23 cellular contexts compared by ENCODE assay signal in the genomic region with DNA sequence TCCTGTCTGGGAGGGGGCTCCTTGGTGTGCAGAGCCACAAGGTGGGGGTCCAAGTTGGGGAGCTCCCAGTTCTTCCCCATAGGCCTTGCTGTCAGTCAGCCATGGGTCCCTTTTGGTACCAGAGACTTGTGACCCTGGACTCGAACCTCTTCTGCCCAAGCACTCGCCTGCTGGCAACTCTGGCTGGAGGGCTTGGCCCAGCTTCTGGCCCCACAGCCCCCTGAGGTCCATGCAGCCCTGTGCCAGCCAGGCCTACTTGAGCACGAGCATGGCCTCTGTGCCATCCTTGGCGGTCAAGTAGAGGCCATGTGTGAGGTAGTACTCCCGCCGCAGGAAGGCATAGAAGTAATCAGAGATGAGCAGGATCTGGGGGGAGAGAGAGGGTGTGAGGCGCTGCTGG. TPM values are rescaled to one million over a fixed set of nuclear protein-coding genes. Genes with fewer than 3 reads are reported as not detected.
A peak's percentile ranks its signal among the peaks of the same experiment; 100 is the strongest.
DNase-seq lines count a peak whose midpoint lies in the region; ATAC-seq and TF ChIP-seq lines count a peak whose summit lies in the region.
"Had no signal": no experiment of that assay in that cellular context is flagged by ENCODE, and none has a peak within 500 bp of the region (broad histone marks: within the 10 kb centered on the region; RNA-seq: fewer than 3 reads in every experiment).

No MANE protein-coding gene starts in this region.

- H3K9me3 ChIP-seq in CD8-positive, alpha-beta T cell (ENCODE audit: low read length), result no peaks in the 10 kb centered on the region
- H3K9me3 ChIP-seq in gastroesophageal sphincter (no peaks in the 10 kb centered on the region), right cardiac atrium (ENCODE audit: control insufficient read depth, low read length) (no peaks in the 10 kb centered on the region)
- H3K9me3 ChIP-seq: ovary, Peyer's patch, right atrium auricular region, SJSA1 had no signal

- no peak for TF ChIP-seq CTCF in CD8-positive, alpha-beta T cell (IDR thresholded peaks at IDR 0.05)
- TF ChIP-seq CTCF in gastroesophageal sphincter (IDR thresholded peaks at IDR 0.05) (no peak), coronary artery (IDR thresholded peaks at IDR 0.05) (no peak)

- no peak for DNase-seq in CD8-positive, alpha-beta T cell
- DNase-seq in coronary artery (ENCODE audit: low spot score) (no peak), right cardiac atrium (no peak)
- DNase-seq: activated CD4-positive, alpha-beta T cell treated with anti-CD3 and anti-CD28 coated beads, Interleukin-2, amount 10 ng/mL, durations not matched to agents 7 days and 5 days; activated CD8-positive, alpha-beta memory T cell treated with anti-CD3 and anti-CD28 coated beads, Interleukin-2, amount 50 U/mL, for 4 hours; activated effector memory CD4-positive, alpha-beta T cell treated with anti-CD3 and anti-CD28 coated beads, Interleukin-2, amount 50 U/mL, for 16 hours; H7; NCI-H1105 treated with DMSO at 0.1 percent for 48 hours; NCI-H2081 treated with DMSO at 0.1 percent for 48 hours; NCI-H510A; NK-92 treated with Interleukin-12 subunit alpha and Interleukin-12 subunit beta, amount 100 ng/mL, for 24 hours had no signal

- no peak overlapping the region for H3K27ac ChIP-seq in CD8-positive, alpha-beta T cell (ENCODE audit: low read depth, low read length)
- H3K27ac ChIP-seq in gastroesophageal sphincter (peak overlapping the region in 3 of 4 donors; percentile 99 to 100 (median 99)), coronary artery (peak overlapping the region in 1 of 2 donors; percentile 17), right cardiac atrium (ENCODE audit: low read length) (no peak overlapping the region)
- H3K27ac ChIP-seq: epithelial cell of prostate, HL-60, SJSA1 had no signal

- no peak for TF ChIP-seq POLR2A in gastroesophageal sphincter (IDR thresholded peaks at IDR 0.05)

- peaks cover 8% of the 10 kb centered on the region for H3K4me1 ChIP-seq in CD8-positive, alpha-beta T cell (ENCODE audit: insufficient read depth, low read length)
- H3K4me1 ChIP-seq in gastroesophageal sphincter (peaks cover 0 to 29% (median 0%) of the 10 kb centered on the region in 3 donors), right cardiac atrium (ENCODE audit: control insufficient read depth, insufficient read depth, low read length) (no peaks in the 10 kb centered on the region)

- peak overlapping the region; percentile 76 for H3K4me3 Mint-ChIP-seq in CD8-positive, alpha-beta T cell
- no peak overlapping the region for H3K4me3 Mint-ChIP-seq in activated T-helper 17 cell treated with anti-CD3 and anti-CD28 coated beads, Interleukin-2, amount 50 U/mL, for 72 hours
- no peak overlapping the region for H3K4me3 Mint-ChIP-seq in stimulated activated memory B cell treated with anti-CD40 and anti-IgM and Interleukin-4, amounts not matched to agents 10 μg/mL and 1 μg/mL and 100 μg/mL, for 72 hours
- H3K4me3 Mint-ChIP-seq: dendritic cell treated with granulocyte-macrophage colony-stimulating factor and Interleukin-4, amounts not matched to agents 40 ng/mL and 50 ng/mL, for 4 days had no signal

- peak overlapping the region; percentile 83 for H3K27ac Mint-ChIP-seq in CD8-positive, alpha-beta T cell
- H3K27ac Mint-ChIP-seq in activated T-helper 17 cell treated with anti-CD3 and anti-CD28 coated beads, Interleukin-2, amount 50 U/mL, for 72 hours, result peak overlapping the region; percentile 64
- peak overlapping the region; percentile 48 for H3K27ac Mint-ChIP-seq in stimulated activated memory B cell treated with anti-CD40 and anti-IgM and Interleukin-4, amounts not matched to agents 10 μg/mL and 1 μg/mL and 100 μg/mL, for 72 hours
- H3K27ac Mint-ChIP-seq: dendritic cell treated with granulocyte-macrophage colony-stimulating factor and Interleukin-4, amounts not matched to agents 40 ng/mL and 50 ng/mL, for 4 days had no signal

- H3K36me3 Mint-ChIP-seq in CD8-positive, alpha-beta T cell, result peaks cover 3% of the 10 kb centered on the region
- H3K36me3 Mint-ChIP-seq in activated T-helper 17 cell treated with anti-CD3 and anti-CD28 coated beads, Interleukin-2, amount 50 U/mL, for 72 hours (ENCODE audit: low read depth), result peaks cover 4% of the 10 kb centered on the region
- peaks cover 5% of the 10 kb centered on the region for H3K36me3 Mint-ChIP-seq in stimulated activated memory B cell treated with anti-CD40 and anti-IgM and Interleukin-4, amounts not matched to agents 10 μg/mL and 1 μg/mL and 100 μg/mL, for 72 hours

- H3K27me3 ChIP-seq in CD8-positive, alpha-beta T cell (ENCODE audit: insufficient read depth, low read length), result no peaks in the 10 kb centered on the region
- H3K27me3 ChIP-seq in gastroesophageal sphincter (no peaks in the 10 kb centered on the region), right cardiac atrium (ENCODE audit: control insufficient read depth, insufficient read depth) (no peaks in the 10 kb centered on the region)
- H3K27me3 ChIP-seq: ovary, Peyer's patch, right atrium auricular region, SJSA1 had no signal

- H3K4me1 Mint-ChIP-seq in CD8-positive, alpha-beta T cell (ENCODE audit: low read depth), result peaks cover 12% of the 10 kb centered on the region
- H3K4me1 Mint-ChIP-seq in activated T-helper 17 cell treated with anti-CD3 and anti-CD28 coated beads, Interleukin-2, amount 50 U/mL, for 72 hours, result peaks cover 15% of the 10 kb centered on the region
- peaks cover 30% of the 10 kb centered on the region for H3K4me1 Mint-ChIP-seq in stimulated activated memory B cell treated with anti-CD40 and anti-IgM and Interleukin-4, amounts not matched to agents 10 μg/mL and 1 μg/mL and 100 μg/mL, for 72 hours

- intact Hi-C loops in CD8-positive, alpha-beta T cell (cut with DNase I, micrococcal nuclease), result no loop called here
- intact Hi-C loops in right cardiac atrium (cut with DNase I), result loop anchor here in 1 of 4 donors (10.0 kb wide), 1 partner anchor 144 kb away; a partner anchor contains a TSS

- WGBS in gastroesophageal sphincter (ENCODE audit: low coverage in 1 of 2), 2 donors, result 90% methylated on average over 2 of the region's 7 CpGs; no CpG with 5 or more reads in 1 of the 2 donors
- WGBS in right cardiac atrium, result 92% methylated on average over 7 of the region's 7 CpGs

- CTCF ChIA-PET in CD8-positive, alpha-beta T cell (lab: Charles Lee), result interaction anchor here (0.6 kb wide), 1 partner anchor 242 kb away, joined by 3 read pairs; no protein-coding TSS in a partner anchor

- H3K27me3 Mint-ChIP-seq in CD8-positive, alpha-beta T cell (ENCODE audit: low read depth), result no peaks in the 10 kb centered on the region
- H3K27me3 Mint-ChIP-seq in activated T-helper 17 cell treated with anti-CD3 and anti-CD28 coated beads, Interleukin-2, amount 50 U/mL, for 72 hours, result no peaks in the 10 kb centered on the region
- no peaks in the 10 kb centered on the region for H3K27me3 Mint-ChIP-seq in stimulated activated memory B cell treated with anti-CD40 and anti-IgM and Interleukin-4, amounts not matched to agents 10 μg/mL and 1 μg/mL and 100 μg/mL, for 72 hours
- H3K27me3 Mint-ChIP-seq: activated CD4-positive, alpha-beta T cell treated with anti-CD3 and anti-CD28 coated beads, Interleukin-2, amount 10 ng/mL, durations not matched to agents 7 days and 5 days; dendritic cell treated with granulocyte-macrophage colony-stimulating factor and Interleukin-4, amounts not matched to agents 40 ng/mL and 50 ng/mL, for 4 days had no signal

- no peak for TF ChIP-seq EP300 in gastroesophageal sphincter (IDR thresholded peaks at IDR 0.05)

- no peaks in the 10 kb centered on the region for H3K9me3 Mint-ChIP-seq in CD8-positive, alpha-beta T cell
- H3K9me3 Mint-ChIP-seq in activated T-helper 17 cell treated with anti-CD3 and anti-CD28 coated beads, Interleukin-2, amount 50 U/mL, for 72 hours, result no peaks in the 10 kb centered on the region
- no peaks in the 10 kb centered on the region for H3K9me3 Mint-ChIP-seq in stimulated activated memory B cell treated with anti-CD40 and anti-IgM and Interleukin-4, amounts not matched to agents 10 μg/mL and 1 μg/mL and 100 μg/mL, for 72 hours
- H3K9me3 Mint-ChIP-seq: activated CD4-positive, alpha-beta T cell treated with anti-CD3 and anti-CD28 coated beads, Interleukin-2, amount 10 ng/mL, durations not matched to agents 7 days and 5 days; dendritic cell treated with granulocyte-macrophage colony-stimulating factor and Interleukin-4, amounts not matched to agents 40 ng/mL and 50 ng/mL, for 4 days had no signal

- no peak for ATAC-seq in CD8-positive, alpha-beta T cell
- ATAC-seq in activated T-helper 17 cell treated with anti-CD3 and anti-CD28 coated beads, Interleukin-2, amount 50 U/mL, for 72 hours (replicated peaks), result no peak
- ATAC-seq in gastroesophageal sphincter (no peak), GM21390 (IDR thresholded peaks at IDR 0.05; ENCODE audit: unreplicated experiment) (no peak), right cardiac atrium (no peak)
- ATAC-seq in stimulated activated memory B cell treated with anti-CD40 and anti-IgM and Interleukin-4, amounts not matched to agents 10 μg/mL and 1 μg/mL and 100 μg/mL, for 72 hours, result no peak

- POLR2A ChIA-PET in CD8-positive, alpha-beta T cell (lab: Charles Lee), result no interaction called here

- H3K36me3 ChIP-seq in CD8-positive, alpha-beta T cell (ENCODE audit: insufficient read depth, low read length), result no peaks in the 10 kb centered on the region
- peaks cover 0 to 8% of the 10 kb centered on the region in 2 donors for H3K36me3 ChIP-seq in gastroesophageal sphincter
- H3K36me3 ChIP-seq: ovary, Peyer's patch had no signal

- H3K4me3 ChIP-seq in CD8-positive, alpha-beta T cell (ENCODE audit: low read depth, low read length), result no peak overlapping the region
- H3K4me3 ChIP-seq in gastroesophageal sphincter (no peak overlapping the region), coronary artery (no peak overlapping the region), right cardiac atrium (ENCODE audit: low read length) (no peak overlapping the region)
- H3K4me3 ChIP-seq: ovary, Peyer's patch, right atrium auricular region, SJSA1 had no signal

RNA-seq across cellular contexts. Expression of a gene that starts 2.1 kb away (rescaled TPM):
- total RNA-seq in CD8-positive, alpha-beta T cell, result 10 to 100 TPM; 19.4 to 22.4 TPM
- total RNA-seq in activated T-helper 17 cell treated with anti-CD3 and anti-CD28 coated beads, Interleukin-2, amount 50 U/mL, for 72 hours, result 1 to 10 TPM; 4.5 to 4.6 TPM
- 100 to 1,000 TPM in 3 of 4 donors, 10 to 100 TPM in 1; 96.0 to 134 (median 115) TPM for total RNA-seq in gastroesophageal sphincter
- total RNA-seq in right cardiac atrium, result 10 to 100 TPM; 61.8 to 85.7 (median 79.8) TPM
- 116 TPM for polyA plus RNA-seq in right cardiac atrium
- total RNA-seq: HepG2 had no signal
- polyA plus RNA-seq: HepG2 had no signal

RNA-seq across cellular contexts. Expression of a gene that starts 44.4 kb away (rescaled TPM):
- total RNA-seq in CD8-positive, alpha-beta T cell, result 10 to 100 TPM; 34.9 to 38.0 TPM
- 10 to 100 TPM; 72.0 to 85.0 TPM for total RNA-seq in activated T-helper 17 cell treated with anti-CD3 and anti-CD28 coated beads, Interleukin-2, amount 50 U/mL, for 72 hours
- total RNA-seq in gastroesophageal sphincter, result 100 to 1,000 TPM; 158 to 258 (median 209) TPM
- total RNA-seq in right cardiac atrium, result 100 to 1,000 TPM; 134 to 163 (median 151) TPM
- 289 TPM for polyA plus RNA-seq in right cardiac atrium

Comparison
In these comparisons a context has a peak if more than half of its experiments do, and no peak if none do; other contexts are left out.
1. H3K27ac ChIP-seq: peak in gastroesophageal sphincter (3 of 4); none in CD8-positive, alpha-beta T cell (single experiment) and right cardiac atrium (single experiment).
2. Peak in every context shown above with its lines, with median percentiles within 50 percentile points of each other: H3K27ac Mint-ChIP-seq.